ENCODE assay signal across 21 cellular contexts in genomic region chr6:130029163-130029562, GRCh38. TPM values are rescaled to one million over a fixed set of nuclear protein-coding genes. Genes with fewer than 3 reads are reported as not detected.
A peak's percentile ranks its signal among the peaks of the same experiment; 100 is the strongest.
DNase-seq lines count a peak whose midpoint lies in the region; ATAC-seq lines count a peak whose summit lies in the region.
"Had no signal": no experiment of that assay in that cellular context is flagged by ENCODE, and none has a peak within 500 bp of the region (broad histone marks: within the 10 kb centered on the region; RNA-seq: fewer than 3 reads in every experiment).

No MANE protein-coding gene starts in this region.

- peaks cover 11% of the 10 kb centered on the region for H3K27me3 Mint-ChIP-seq in T-helper 1 cell treated with Interleukin-12 subunit alpha and Interleukin-12 subunit beta and Interleukin-4 antibody, amounts not matched to agents 30 μg/mL and 1 μg/mL, for 36 hours (ENCODE audit: low read depth)
- H3K27me3 Mint-ChIP-seq in activated naive CD4-positive, alpha-beta T cell treated with anti-CD3 and anti-CD28 coated beads, Interleukin-2, amount 50 U/mL, for 24 hours, result no peaks in the 10 kb centered on the region
- no peaks in the 10 kb centered on the region for H3K27me3 Mint-ChIP-seq in naive thymus-derived CD4-positive, alpha-beta T cell

- CTCF ChIA-PET in naive thymus-derived CD4-positive, alpha-beta T cell (lab: Charles Lee), result interaction anchor here (0.5 to 1.1 kb wide), 2 partner anchors 8 to 80 kb away, joined by 3 to 4 read pairs; no protein-coding TSS in a partner anchor

- H3K27ac Mint-ChIP-seq in T-helper 1 cell treated with Interleukin-12 subunit alpha and Interleukin-12 subunit beta and Interleukin-4 antibody, amounts not matched to agents 30 μg/mL and 1 μg/mL, for 36 hours, result peak overlapping the region; percentile 86
- H3K27ac Mint-ChIP-seq in activated naive CD4-positive, alpha-beta T cell treated with anti-CD3 and anti-CD28 coated beads, Interleukin-2, amount 50 U/mL, for 24 hours, result peak overlapping the region; percentile 82
- peak overlapping the region; percentile 80 to 97 (median 92) for H3K27ac Mint-ChIP-seq in naive thymus-derived CD4-positive, alpha-beta T cell

- peaks cover 33% of the 10 kb centered on the region for H3K36me3 Mint-ChIP-seq in T-helper 1 cell treated with Interleukin-12 subunit alpha and Interleukin-12 subunit beta and Interleukin-4 antibody, amounts not matched to agents 30 μg/mL and 1 μg/mL, for 36 hours (ENCODE audit: low read depth)
- H3K36me3 Mint-ChIP-seq in activated naive CD4-positive, alpha-beta T cell treated with anti-CD3 and anti-CD28 coated beads, Interleukin-2, amount 50 U/mL, for 24 hours, result peaks cover 20% of the 10 kb centered on the region
- peaks cover 1 to 47% (median 23%) of the 10 kb centered on the region in 5 donors for H3K36me3 Mint-ChIP-seq in naive thymus-derived CD4-positive, alpha-beta T cell

- ATAC-seq in activated CD4-positive, CD25-positive, alpha-beta regulatory T cell treated with anti-CD3 and anti-CD28 coated beads, Interleukin-2, amount 50 U/mL, for 24 hours, result peak; percentile 71 to 74
- peak; percentile 65 for ATAC-seq in naive thymus-derived CD4-positive, alpha-beta T cell
- ATAC-seq in GM19467 (IDR thresholded peaks at IDR 0.05; ENCODE audit: unreplicated experiment), result no peak

- no peaks in the 10 kb centered on the region for H3K27me3 ChIP-seq in naive thymus-derived CD4-positive, alpha-beta T cell (ENCODE audit: control insufficient read depth in 2 of 2, insufficient read depth in 2 of 2, low read length in 2 of 2)
- H3K27me3 ChIP-seq: BLaER1 treated with 17β-estradiol and CSF1 and Interleukin-3, amounts not matched to agents 10 nM and 100 nM; MG63; right atrium auricular region had no signal

- H3K4me3 Mint-ChIP-seq in T-helper 1 cell treated with Interleukin-12 subunit alpha and Interleukin-12 subunit beta and Interleukin-4 antibody, amounts not matched to agents 30 μg/mL and 1 μg/mL, for 36 hours, result peak overlapping the region; percentile 54
- H3K4me3 Mint-ChIP-seq in activated naive CD4-positive, alpha-beta T cell treated with anti-CD3 and anti-CD28 coated beads, Interleukin-2, amount 50 U/mL, for 24 hours, result peak overlapping the region; percentile 62
- H3K4me3 Mint-ChIP-seq in naive thymus-derived CD4-positive, alpha-beta T cell, result peak overlapping the region; percentile 51 to 74 (median 66)

- no peaks in the 10 kb centered on the region for H3K9me3 Mint-ChIP-seq in T-helper 1 cell treated with Interleukin-12 subunit alpha and Interleukin-12 subunit beta and Interleukin-4 antibody, amounts not matched to agents 30 μg/mL and 1 μg/mL, for 36 hours
- H3K9me3 Mint-ChIP-seq in activated naive CD4-positive, alpha-beta T cell treated with anti-CD3 and anti-CD28 coated beads, Interleukin-2, amount 50 U/mL, for 24 hours, result no peaks in the 10 kb centered on the region
- peaks cover 0 to 13% (median 0%) of the 10 kb centered on the region in 11 donors for H3K9me3 Mint-ChIP-seq in naive thymus-derived CD4-positive, alpha-beta T cell

- DNase-seq in activated CD4-positive, CD25-positive, alpha-beta regulatory T cell (lab: John Stamatoyannopoulos, UW), result no peak
- DNase-seq in naive thymus-derived CD4-positive, alpha-beta T cell, result peak in 7 of 9 donors; percentile 10 to 43 (median 27)
- no peak for DNase-seq in NCI-H146 treated with DMSO at 0.1 percent for 48 hours (lab: John Stamatoyannopoulos, UW; ENCODE audit: unreplicated experiment)
- DNase-seq in hepatic stellate cell (ENCODE audit: low spot score), result no peak
- DNase-seq: activated CD8-positive, alpha-beta memory T cell treated with anti-CD3 and anti-CD28 coated beads for 24 hours; amygdala; cerebellar nuclear complex; DMS53; hippocampal formation; MG63; NCI-H187 treated with DMSO at 0.1 percent for 48 hours; NCI-H524; stimulated activated CD8-positive, alpha-beta memory T cell treated with anti-CD3 and anti-CD28 coated beads, Interleukin-4, amount 100 ng/mL, for 48 hours; trophoblast cell had no signal

- peak overlapping the region; percentile 64 for H3K27ac ChIP-seq in naive thymus-derived CD4-positive, alpha-beta T cell (ENCODE audit: low read depth, low read length)
- H3K27ac ChIP-seq: 22Rv1; BLaER1 treated with 17β-estradiol and CSF1 and Interleukin-3, amounts not matched to agents 10 nM and 100 nM; right atrium auricular region had no signal

- intact Hi-C loops in naive thymus-derived CD4-positive, alpha-beta T cell (cut with micrococcal nuclease), result loop anchor here in 1 of 2 donors (1.0 to 2.0 kb wide), 2 partner anchors 8 to 104 kb away; no protein-coding TSS in a partner anchor

- POLR2A ChIA-PET in naive thymus-derived CD4-positive, alpha-beta T cell (lab: Charles Lee), result interaction anchor here (1.2 to 2.0 kb wide), 2 partner anchors 8 to 281 kb away, joined by 3 to 5 read pairs; no protein-coding TSS in a partner anchor

- no peaks in the 10 kb centered on the region for H3K36me3 ChIP-seq in naive thymus-derived CD4-positive, alpha-beta T cell (ENCODE audit: control insufficient read depth in 2 of 3, insufficient read depth in 3 of 3, low read length in 3 of 3)
- H3K36me3 ChIP-seq: MG63, right atrium auricular region had no signal

- peaks cover 22 to 31% of the 10 kb centered on the region in 2 donors for H3K4me1 ChIP-seq in naive thymus-derived CD4-positive, alpha-beta T cell (ENCODE audit: control insufficient read depth in 2 of 2, insufficient read depth in 2 of 2, low read length in 2 of 2)
- H3K4me1 ChIP-seq: right atrium auricular region had no signal

- no peaks in the 10 kb centered on the region for H3K9me3 ChIP-seq in naive thymus-derived CD4-positive, alpha-beta T cell (ENCODE audit: control insufficient read depth in 2 of 3, low read length in 3 of 3)
- H3K9me3 ChIP-seq: MG63, right atrium auricular region had no signal

- H3K4me1 Mint-ChIP-seq in T-helper 1 cell treated with Interleukin-12 subunit alpha and Interleukin-12 subunit beta and Interleukin-4 antibody, amounts not matched to agents 30 μg/mL and 1 μg/mL, for 36 hours (ENCODE audit: low read depth), result peaks cover 37% of the 10 kb centered on the region
- peaks cover 85% of the 10 kb centered on the region for H3K4me1 Mint-ChIP-seq in activated naive CD4-positive, alpha-beta T cell treated with anti-CD3 and anti-CD28 coated beads, Interleukin-2, amount 50 U/mL, for 24 hours
- H3K4me1 Mint-ChIP-seq in naive thymus-derived CD4-positive, alpha-beta T cell, result peaks cover 40 to 89% (median 78%) of the 10 kb centered on the region in 7 donors

- H3K4me3 ChIP-seq in naive thymus-derived CD4-positive, alpha-beta T cell (ENCODE audit: low read length), result no peak overlapping the region
- H3K4me3 ChIP-seq: BLaER1 treated with 17β-estradiol and CSF1 and Interleukin-3, amounts not matched to agents 10 nM and 100 nM; MG63; right atrium auricular region had no signal

RNA-seq across cellular contexts. Expression of gene L3MBTL3, which starts 10.8 kb away (rescaled TPM):
- total RNA-seq in naive thymus-derived CD4-positive, alpha-beta T cell, result 10 to 100 TPM; 15.0 to 47.5 (median 38.7) TPM
- polyA plus RNA-seq in naive thymus-derived CD4-positive, alpha-beta T cell, result 1 to 10 TPM; 4.8 to 5.5 TPM

Comparison
In these comparisons a context has a peak if more than half of its experiments do, and no peak if none do; other contexts are left out.
1. DNase-seq: peak in naive thymus-derived CD4-positive, alpha-beta T cell (7 of 9); none in activated CD4-positive, CD25-positive, alpha-beta regulatory T cell (0 of 4), NCI-H146 treated with DMSO at 0.1 percent for 48 hours (single experiment) and hepatic stellate cell (single experiment).
2. Peak in every context shown above with its lines, with median percentiles within 50 percentile points of each other: H3K27ac Mint-ChIP-seq and H3K4me3 Mint-ChIP-seq.